Comparison of ENCODE assay signal across 21 cellular contexts in genomic region chr5:138933522-138934290, GRCh38. TPM values are rescaled to one million over a fixed set of nuclear protein-coding genes. Genes with fewer than 3 reads are reported as not detected.
DNase-seq lines count a peak whose midpoint lies in the region; ATAC-seq, FAIRE-seq and TF ChIP-seq lines count a peak whose summit lies in the region.
"Had no signal": no experiment of that assay in that cellular context is flagged by ENCODE, and none has a peak within 500 bp of the region (broad histone marks: within the 10 kb centered on the region; RNA-seq: fewer than 3 reads in every experiment).

No MANE protein-coding gene starts in this region.

- SMC1A ChIA-PET in GM12878 (lab: Charles Lee; ENCODE audit: uncharacterized antibody, unreplicated experiment): no interaction called here

- H3K27me3 Mint-ChIP-seq in mesothelial cell of epicardium (ENCODE audit: low read depth) (no peaks in the 10 kb centered on the region), type B pancreatic cell (no peaks in the 10 kb centered on the region)

- H3K27ac ChIP-seq in right atrium auricular region (peak overlapping the region in 1 of 2 donors; percentile 29), right cardiac atrium (ENCODE audit: low read length) (no peak overlapping the region), GM12878 (ENCODE audit: control insufficient read depth, insufficient read depth) (no peak overlapping the region)
- H3K27ac ChIP-seq: C4-2B, SJCRH30 had no signal

- in situ Hi-C loops in GM12878 (cut with MboI): no loop called here

- no peak for TF ChIP-seq EP300 in GM12878 (IDR thresholded peaks at IDR 0.05; ENCODE audit: borderline replicate concordance in 1 of 2, control insufficient read depth in 1 of 2, low read depth in 2 of 2, low read length in 2 of 2)

- no peak for TF ChIP-seq RAD21 in GM12878 (IDR thresholded peaks at IDR 0.05; ENCODE audit: insufficient read depth, low read depth, low read length)

- DNase-seq in right atrium auricular region (ENCODE audit: low spot score): peak; percentile 54
- DNase-seq in right cardiac atrium: no peak
- no peak for DNase-seq in GM12878 (ENCODE audit: low read depth, low spot score)
- DNase-seq in mesothelial cell of epicardium (ENCODE audit: low spot score in 2 of 2, unreplicated experiment in 2 of 2): no peak
- no peak for DNase-seq in type B pancreatic cell (ENCODE audit: extremely low spot score, unreplicated experiment)
- DNase-seq in left lobe of liver (ENCODE audit: low spot score): no peak
- DNase-seq in NCI-H774 (lab: John Stamatoyannopoulos, UW): no peak
- no peak for DNase-seq in SW480 (ENCODE audit: low spot score)
- DNase-seq: DMS53, GDM1, H7, MM.1S, NCI-H1048, NCI-H1417 treated with DMSO at 0.1 percent for 48 hours, NCI-H187 treated with DMSO at 0.1 percent for 48 hours, NCI-H2107, SJCRH30 had no signal

- no peak for TF ChIP-seq POLR2A in GM12878 (IDR thresholded peaks at IDR 0.05; ENCODE audit: low read depth, low read length)

- RAD21 ChIA-PET in GM12878 (lab: Charles Lee; ENCODE audit: unreplicated experiment): no interaction called here

- H3K27me3 ChIP-seq in right atrium auricular region (no peaks in the 10 kb centered on the region), right cardiac atrium (ENCODE audit: control insufficient read depth, insufficient read depth) (no peaks in the 10 kb centered on the region), GM12878 (replicated peaks in 1 of 2; ENCODE audit: control insufficient read depth in 2 of 2, insufficient read depth in 2 of 2, low read length in 1 of 2) (no peaks in the 10 kb centered on the region)
- H3K27me3 ChIP-seq: SJCRH30 had no signal

- H3K36me3 Mint-ChIP-seq in mesothelial cell of epicardium: peaks cover 50% of the 10 kb centered on the region
- peaks cover 65% of the 10 kb centered on the region for H3K36me3 Mint-ChIP-seq in type B pancreatic cell

- peaks cover 65% of the 10 kb centered on the region for H3K36me3 ChIP-seq in right atrium auricular region
- peaks cover 14 to 31% of the 10 kb centered on the region in 2 experiments for H3K36me3 ChIP-seq in GM12878 (ENCODE audit: control insufficient read depth in 2 of 2, insufficient read depth in 2 of 2, low read length in 1 of 2)

- H3K4me1 ChIP-seq in right atrium auricular region (peaks cover 0 to 30% of the 10 kb centered on the region in 2 donors), right cardiac atrium (ENCODE audit: control insufficient read depth, insufficient read depth, low read length) (peaks cover 7% of the 10 kb centered on the region), GM12878 (ENCODE audit: control insufficient read depth, insufficient read depth, low read length) (no peaks in the 10 kb centered on the region)
- H3K4me1 ChIP-seq: SJCRH30 had no signal

- intact Hi-C loops in right cardiac atrium (cut with DNase I) (no loop called here), GM12878 (cut with micrococcal nuclease; ENCODE audit: unreplicated experiment) (no loop called here)

- BruUV-seq in GM12878 (replicated peaks; lab: Mats Ljungman, UMichigan): TSS peak; percentile 68

- no peak overlapping the region for H2AFZ ChIP-seq in GM12878 (ENCODE audit: control insufficient read depth, low read depth, low read length)

- CTCF ChIA-PET in GM12878 (lab: Yijun Ruan, JAX): interaction anchor here (0.6 kb wide), 1 partner anchor 10 kb away, joined by 3 read pairs; no protein-coding TSS in a partner anchor

- 84% methylated on average over 18 of the region's 18 CpGs for WGBS in right cardiac atrium
- WGBS in GM12878 (ENCODE audit: insufficient coverage, insufficient replicate concordance, low lambda C conversion rate, missing lambda C conversion rate): 94% methylated on average over 18 of the region's 18 CpGs

- no peaks in the 10 kb centered on the region for H3K79me2 ChIP-seq in GM12878 (ENCODE audit: control insufficient read depth, insufficient read depth, low read length)

- H3K9me3 Mint-ChIP-seq in mesothelial cell of epicardium: no peaks in the 10 kb centered on the region
- no peaks in the 10 kb centered on the region for H3K9me3 Mint-ChIP-seq in type B pancreatic cell

- no peak overlapping the region for H3K9ac ChIP-seq in GM12878 (ENCODE audit: control insufficient read depth, insufficient read depth, low read length)

- POLR2A ChIA-PET in GM12878 (lab: Charles Lee): no interaction called here

- TF ChIP-seq CTCF in right atrium auricular region (IDR thresholded peaks at IDR 0.05): no peak
- no peak for TF ChIP-seq CTCF in GM12878 (IDR thresholded peaks at IDR 0.05 in 2 of 3, conservative IDR thresholded peaks at IDR 0.05 in 1 of 3; ENCODE audit: control insufficient read depth in 2 of 3, extremely low read depth in 1 of 3, insufficient read depth in 1 of 3, low read depth in 3 of 3, low read length in 3 of 3)
- TF ChIP-seq CTCF in mesothelial cell of epicardium (IDR thresholded peaks at IDR 0.05; ENCODE audit: unreplicated experiment): no peak
- TF ChIP-seq CTCF in type B pancreatic cell (conservative IDR thresholded peaks at IDR 0.05): no peak

- H3K4me1 Mint-ChIP-seq in mesothelial cell of epicardium: no peaks in the 10 kb centered on the region
- peaks cover 2% of the 10 kb centered on the region for H3K4me1 Mint-ChIP-seq in type B pancreatic cell (ENCODE audit: unreplicated experiment)

- no peak for FAIRE-seq in GM12878 (lab: Jason Lieb, UNC)
- FAIRE-seq: D721Med had no signal

- no peak overlapping the region for H3K4me2 ChIP-seq in GM12878 (ENCODE audit: control insufficient read depth, insufficient read depth)

- no peaks in the 10 kb centered on the region for H3K9me3 ChIP-seq in right atrium auricular region
- no peaks in the 10 kb centered on the region for H3K9me3 ChIP-seq in right cardiac atrium (ENCODE audit: control insufficient read depth, low read length)
- no peaks in the 10 kb centered on the region for H3K9me3 ChIP-seq in GM12878 (replicated peaks; ENCODE audit: control insufficient read depth, insufficient read depth, low read length)
- H3K9me3 ChIP-seq: SJCRH30 had no signal

- no peaks in the 10 kb centered on the region for H4K20me1 ChIP-seq in GM12878 (ENCODE audit: control insufficient read depth, insufficient read depth)

- peak overlapping the region; percentile 75 for H3K27ac Mint-ChIP-seq in mesothelial cell of epicardium
- peak overlapping the region; percentile 55 for H3K27ac Mint-ChIP-seq in type B pancreatic cell

- H3K4me3 Mint-ChIP-seq in mesothelial cell of epicardium (no peak overlapping the region), type B pancreatic cell (no peak overlapping the region)

- no peak for ATAC-seq in right cardiac atrium
- no peak for ATAC-seq in GM12878
- no peak for ATAC-seq in left lobe of liver
- ATAC-seq: Panc1 had no signal

- H3K4me3 ChIP-seq in right atrium auricular region: no peak overlapping the region
- no peak overlapping the region for H3K4me3 ChIP-seq in right cardiac atrium (ENCODE audit: low read length)
- H3K4me3 ChIP-seq in GM12878: no peak overlapping the region
- H3K4me3 ChIP-seq: SJCRH30 had no signal

TF ChIP-seq in GM12878, 131 proteins besides CTCF, POLR2A, EP300 and RAD21 (continues in another document):
- TF ChIP-seq MYC (IDR thresholded peaks at IDR 0.05; ENCODE audit: insufficient read depth, insufficient read length, insufficient replicate concordance, low read length, severe bottlenecking) (no peak), CBX3 (IDR thresholded peaks at IDR 0.05; ENCODE audit: borderline replicate concordance, low read depth) (no peak), ZBTB33 (IDR thresholded peaks at IDR 0.05) (no peak), POLR2AphosphoS2 (IDR thresholded peaks at IDR 0.05; ENCODE audit: low read depth, low read length) (no peak), EZH2 (IDR thresholded peaks at IDR 0.05; ENCODE audit: borderline replicate concordance, control insufficient read depth, low read depth, low read length) (no peak), TARDBP (IDR thresholded peaks at IDR 0.05; ENCODE audit: borderline replicate concordance) (no peak)

RNA-seq across cellular contexts. Expression of gene LRRTM2, which starts 58.6 kb away (rescaled TPM):
- not detected for total RNA-seq in right atrium auricular region
- under 1 TPM in 2 of 4 donors, not detected in 2; 0.17 to 0.31 TPM for total RNA-seq in right cardiac atrium
- 0.07 TPM for polyA plus RNA-seq in right cardiac atrium
- 1.5 and 2.0 TPM in 2 replicates for total RNA-seq in GM12878 (2013; cell fraction: nucleolus; rRNA removed)
- 0.05 and 0.06 TPM in 2 replicates for total RNA-seq in GM12878 (2014; rRNA removed)
- total RNA-seq in GM12878 (2014; rRNA removed; fragmentation: Illumina TruSeq; extraction: Trizol): 0.04 and 0.05 TPM in 2 replicates
- 0.05 TPM in 1 of 2 replicates, not detected in the other for total RNA-seq in GM12878 (2021)
- not detected for polyA plus RNA-seq in GM12878 (2011; ENCODE audit: low read depth)
- polyA plus RNA-seq in GM12878 (2011; rRNA removed): 0.07 and 0.08 TPM in 2 replicates
- polyA plus RNA-seq in GM12878 (2011; cell fraction: cytosol; rRNA removed): not detected in 2 replicates
- polyA plus RNA-seq in GM12878 (2011; cell fraction: nucleus; rRNA removed): 0.12 TPM in 2 replicates
- polyA plus RNA-seq in GM12878 (2012): 0.03 and 0.06 TPM in 2 replicates
- polyA plus RNA-seq in GM12878 (2014; fragmentation: Illumina TruSeq; extraction: Trizol): 0.04 and 0.27 TPM in 2 replicates
- polyA plus RNA-seq in GM12878 (2014; fragmentation: Nextera tagmentation; extraction: Ambion mirVana): not detected
- polyA plus RNA-seq in GM12878 (2014; rRNA removed): 0.06 and 0.10 TPM in 2 replicates
- under 1 TPM; 0.11 to 0.14 TPM for polyA plus RNA-seq in GM12878 (2016; fragmentation: Nextera tagmentation; extraction: Ambion mirVana)
- polyA minus RNA-seq in GM12878 (2011; rRNA and poly(A)+ RNA removed): 0.05 TPM in 1 of 2 replicates, not detected in the other
- not detected in 2 replicates for polyA minus RNA-seq in GM12878 (2011; cell fraction: cytosol; rRNA and poly(A)+ RNA removed)
- polyA minus RNA-seq in GM12878 (2011; cell fraction: nucleus; rRNA and poly(A)+ RNA removed): under 0.01 and 0.10 TPM in 2 replicates
- total RNA-seq in mesothelial cell of epicardium: 0.09 to 0.18 TPM (median 0.13 TPM) in 3 replicates
- total RNA-seq in type B pancreatic cell (ENCODE audit: low replicate concordance): 4.6 TPM in 1 of 2 replicates, not detected in the other
- total RNA-seq in left lobe of liver: not detected
- total RNA-seq: A172, H7 had no signal
